In genomic region chr1:55071477-55071876, GRCh38 we compare ENCODE assay signal across 8 cellular contexts. TPM values are rescaled to one million over a fixed set of nuclear protein-coding genes. Genes with fewer than 3 reads are reported as not detected.
DNase-seq lines count a peak whose midpoint lies in the region; ATAC-seq and TF ChIP-seq lines count a peak whose summit lies in the region.

No MANE protein-coding gene starts in this region.

- H3K27ac ChIP-seq in AG04450 (ENCODE audit: low read depth, low read length) = no peak overlapping the region

- CTCF ChIA-PET in AG04450 (lab: Charles Lee) = interaction anchor here (0.7 to 3.4 kb wide), 14 partner anchors 9 to 1638 kb away, joined by 3 to 26 read pairs (median 4); no protein-coding TSS in a partner anchor

- ATAC-seq in GM21576 (IDR thresholded peaks at IDR 0.05; ENCODE audit: unreplicated experiment) = no peak
- no peak for ATAC-seq in GM21360 (IDR thresholded peaks at IDR 0.05; ENCODE audit: unreplicated experiment)

- in situ Hi-C loops in T47D (cut with HindIII; ENCODE audit: low pct_unique_long_range_greater_than_20kb, low sequenced_read_pairs) = no loop called here

- DNase-seq in AG04450 (ENCODE audit: low read depth, low spot score) = peak; percentile 27
- DNase-seq in NCI-H446 treated with DMSO at 0.1 percent for 48 hours (lab: John Stamatoyannopoulos, UW) = peak; percentile 32
- peak; percentile 37 to 66 for DNase-seq in T47D (ENCODE audit: low read depth in 1 of 2, low spot score in 1 of 2)
- peak; percentile 22 for DNase-seq in midbrain (lab: John Stamatoyannopoulos, UW)
- no peak for DNase-seq in retina

- POLR2A ChIA-PET in AG04450 (lab: Yijun Ruan, JAX) = interaction anchor here (1.0 to 1.2 kb wide), 2 partner anchors 10 to 12 kb away, joined by 4 to 6 read pairs; no protein-coding TSS in a partner anchor

- no peaks in the 10 kb centered on the region for H3K9me3 ChIP-seq in AG04450 (ENCODE audit: control insufficient read depth, insufficient read depth, low read length)

- TF ChIP-seq CTCF in AG04450 (IDR thresholded peaks at IDR 0.05; ENCODE audit: low read depth, low read length) (peak; percentile 65), GM12873 (IDR thresholded peaks at IDR 0.05; ENCODE audit: insufficient read depth, low read depth, low read length, missing control alignments) (peak; percentile 51)

- no peak overlapping the region for H3K4me3 ChIP-seq in AG04450 (ENCODE audit: low read depth, low read length)

- H3K27me3 ChIP-seq in AG04450 (ENCODE audit: control insufficient read depth, insufficient read depth, low read length) = no peaks in the 10 kb centered on the region

RNA-seq across cellular contexts. Expression of gene PCSK9, which starts 32.1 kb away (rescaled TPM):
- polyA plus RNA-seq in AG04450 (2011; rRNA removed) = 0.06 and 0.17 TPM in 2 replicates
- 0.09 TPM in 1 of 2 replicates, not detected in the other for polyA minus RNA-seq in AG04450 (2011; rRNA and poly(A)+ RNA removed)
